16 cellular contexts compared by ENCODE assay signal in the genomic region with DNA sequence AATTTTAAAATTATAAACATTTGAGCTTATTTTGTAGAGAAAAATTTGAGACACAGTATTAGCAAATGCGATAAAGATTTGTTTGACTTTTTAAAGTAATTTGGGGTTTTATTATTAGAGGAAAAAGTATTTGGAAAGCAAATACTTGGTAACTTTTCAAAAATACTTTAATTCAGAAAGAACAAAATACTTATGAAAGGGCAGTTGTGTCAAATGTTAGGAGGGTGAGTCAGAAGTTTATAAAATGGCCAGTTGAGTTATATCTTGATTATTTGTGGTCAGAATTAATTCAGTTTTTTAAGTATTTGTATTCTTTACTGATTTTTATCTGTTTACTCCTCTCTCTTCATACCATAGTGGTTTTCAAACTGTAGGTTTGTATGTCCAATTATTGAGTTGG. TPM values are rescaled to one million over a fixed set of nuclear protein-coding genes. Genes with fewer than 3 reads are reported as not detected.
DNase-seq lines count a peak whose midpoint lies in the region; ATAC-seq, FAIRE-seq and TF ChIP-seq lines count a peak whose summit lies in the region.
"Had no signal": no experiment of that assay in that cellular context is flagged by ENCODE, and none has a peak within 500 bp of the region (broad histone marks: within the 10 kb centered on the region; RNA-seq: fewer than 3 reads in every experiment).

No MANE protein-coding gene starts in this region.

- DNase-seq in EH (ENCODE audit: low read depth) (peak; percentile 85), astrocyte (ENCODE audit: low read depth) (peak; percentile 66), fibroblast of pulmonary artery (ENCODE audit: low read depth) (peak; percentile 63), suprapubic skin (ENCODE audit: low spot score in 2 of 2) (no peak), ecto neural progenitor cell (ENCODE audit: low spot score) (no peak), G401 (ENCODE audit: low spot score) (no peak), activated gamma-delta T cell (lab: John Stamatoyannopoulos, UW) (no peak)
- DNase-seq: activated CD4-positive, CD25-positive, alpha-beta regulatory T cell; BE2C; DMS53; NCI-H187; NCI-H524 treated with DMSO at 0.1 percent for 48 hours had no signal

- H3K9me3 ChIP-seq in astrocyte (ENCODE audit: insufficient read depth, low read depth, low read length) (no peaks in the 10 kb centered on the region), suprapubic skin (no peaks in the 10 kb centered on the region)
- H3K9me3 ChIP-seq: BE2C had no signal

- H3K4me1 ChIP-seq in astrocyte (ENCODE audit: insufficient read depth, low read length) (peaks cover 22% of the 10 kb centered on the region), suprapubic skin (peaks cover 18% of the 10 kb centered on the region)
- H3K4me1 ChIP-seq: BE2C had no signal

- H3K4me3 ChIP-seq in astrocyte (ENCODE audit: insufficient read depth, low read depth, low read length) = no peak overlapping the region
- H3K4me3 ChIP-seq in fibroblast of pulmonary artery (replicated peaks; ENCODE audit: low read depth, low read length) = no peak overlapping the region
- H3K4me3 ChIP-seq in suprapubic skin = no peak overlapping the region
- H3K4me3 ChIP-seq: lung had no signal

- H3K27me3 ChIP-seq in astrocyte (ENCODE audit: insufficient read depth, low read length) (no peaks in the 10 kb centered on the region), suprapubic skin (no peaks in the 10 kb centered on the region)
- H3K27me3 ChIP-seq: BE2C had no signal

- peaks cover 3% of the 10 kb centered on the region for H3K36me3 Mint-ChIP-seq in astrocyte (ENCODE audit: low read depth, unreplicated experiment)

- no peaks in the 10 kb centered on the region for H3K79me2 ChIP-seq in astrocyte (ENCODE audit: insufficient read depth, low read length)

- in situ Hi-C loops in G401 (cut with HindIII; ENCODE audit: low sequenced_read_pairs) = no loop called here

- H3K4me2 ChIP-seq in astrocyte (ENCODE audit: low read length) = peak overlapping the region; percentile 31

- no peak for TF ChIP-seq EP300 in suprapubic skin (IDR thresholded peaks at IDR 0.05)

- H3K27me3 Mint-ChIP-seq in astrocyte (ENCODE audit: low read depth, unreplicated experiment) = no peaks in the 10 kb centered on the region
- H3K27me3 Mint-ChIP-seq: activated naive CD4-positive, alpha-beta T cell treated with anti-CD3 and anti-CD28 coated beads, Interleukin-2, amount 50 U/mL, for 24 hours; stimulated activated memory B cell treated with anti-CD40 and anti-IgM and Interleukin-4, amounts not matched to agents 10 μg/mL and 1 μg/mL and 100 μg/mL, for 72 hours had no signal

- no peak overlapping the region for H2AFZ ChIP-seq in astrocyte (ENCODE audit: low read depth, low read length)

- 63% methylated on average over 1 of the region's 1 CpG for WGBS in suprapubic skin

- H3K4me1 Mint-ChIP-seq in astrocyte (ENCODE audit: low read depth, unreplicated experiment) = no peaks in the 10 kb centered on the region

- no peaks in the 10 kb centered on the region for H3K9me3 Mint-ChIP-seq in astrocyte (ENCODE audit: unreplicated experiment)
- H3K9me3 Mint-ChIP-seq: activated naive CD4-positive, alpha-beta T cell treated with anti-CD3 and anti-CD28 coated beads, Interleukin-2, amount 50 U/mL, for 24 hours; stimulated activated memory B cell treated with anti-CD40 and anti-IgM and Interleukin-4, amounts not matched to agents 10 μg/mL and 1 μg/mL and 100 μg/mL, for 72 hours had no signal

- H3K27ac ChIP-seq in astrocyte (ENCODE audit: low read depth, low read length) = peak overlapping the region; percentile 47
- peak overlapping the region; percentile 63 for H3K27ac ChIP-seq in suprapubic skin

- no peak overlapping the region for H3K27ac Mint-ChIP-seq in astrocyte (ENCODE audit: unreplicated experiment)
- H3K27ac Mint-ChIP-seq: activated naive CD4-positive, alpha-beta T cell treated with anti-CD3 and anti-CD28 coated beads, Interleukin-2, amount 50 U/mL, for 24 hours; stimulated activated memory B cell treated with anti-CD40 and anti-IgM and Interleukin-4, amounts not matched to agents 10 μg/mL and 1 μg/mL and 100 μg/mL, for 72 hours had no signal

- TF ChIP-seq POLR2A in suprapubic skin (IDR thresholded peaks at IDR 0.05) = no peak

- H3K36me3 ChIP-seq in astrocyte (ENCODE audit: insufficient read depth, low read length) = peaks cover 6% of the 10 kb centered on the region
- peaks cover 23% of the 10 kb centered on the region for H3K36me3 ChIP-seq in suprapubic skin
- H3K36me3 ChIP-seq: BE2C had no signal

- no peaks in the 10 kb centered on the region for H4K20me1 ChIP-seq in astrocyte (ENCODE audit: insufficient read depth, low read length)

- no peak for ATAC-seq in GM21447 (IDR thresholded peaks at IDR 0.05; ENCODE audit: unreplicated experiment)
- ATAC-seq: stimulated activated memory B cell treated with anti-CD40 and anti-IgM and Interleukin-4, amounts not matched to agents 10 μg/mL and 1 μg/mL and 100 μg/mL, for 72 hours had no signal

- no peak for FAIRE-seq in astrocyte (lab: Jason Lieb, UNC)

- H3K4me3 Mint-ChIP-seq in astrocyte (ENCODE audit: unreplicated experiment) = no peak overlapping the region
- H3K4me3 Mint-ChIP-seq: activated naive CD4-positive, alpha-beta T cell treated with anti-CD3 and anti-CD28 coated beads, Interleukin-2, amount 50 U/mL, for 24 hours; stimulated activated memory B cell treated with anti-CD40 and anti-IgM and Interleukin-4, amounts not matched to agents 10 μg/mL and 1 μg/mL and 100 μg/mL, for 72 hours had no signal

- no peak overlapping the region for H3K9ac ChIP-seq in astrocyte (ENCODE audit: low read length)

- TF ChIP-seq CTCF in astrocyte (IDR thresholded peaks at IDR 0.05; ENCODE audit: insufficient read depth, low read depth, low read length) (no peak), fibroblast of pulmonary artery (IDR thresholded peaks at IDR 0.05; ENCODE audit: low read length, missing control alignments) (no peak), suprapubic skin (IDR thresholded peaks at IDR 0.05) (no peak)

RNA-seq across cellular contexts. Expression of a gene that starts 12.1 kb away (rescaled TPM):
- total RNA-seq in astrocyte = 29.8 and 37.2 TPM in 2 replicates
- 10 to 100 TPM; 11.3 to 15.9 (median 12.6) TPM for total RNA-seq in suprapubic skin
- total RNA-seq in G401 (2014; rRNA removed; shearing (Covaris generic)) = 8.7 and 17.5 TPM in 2 replicates

RNA-seq across cellular contexts. Expression of a gene that starts 23.5 kb away (rescaled TPM):
- total RNA-seq in astrocyte = 428 and 484 TPM in 2 replicates
- 10 to 100 TPM; 47.8 to 94.9 (median 51.5) TPM for total RNA-seq in suprapubic skin
- total RNA-seq in G401 (2014; rRNA removed; shearing (Covaris generic)) = 166 and 216 TPM in 2 replicates

RNA-seq across cellular contexts. Expression of a gene that starts 55.6 kb away (rescaled TPM):
- total RNA-seq in astrocyte = 45.7 and 49.3 TPM in 2 replicates
- 10 to 100 TPM; 11.0 to 12.9 (median 12.5) TPM for total RNA-seq in suprapubic skin
- 6.3 and 7.8 TPM in 2 replicates for total RNA-seq in G401 (2014; rRNA removed; shearing (Covaris generic))

Comparison
In these comparisons a context has a peak if more than half of its experiments do, and no peak if none do; other contexts are left out.
1. DNase-seq: peak in EH (single experiment), astrocyte (single experiment) and fibroblast of pulmonary artery (single experiment); none in suprapubic skin (0 of 2), ecto neural progenitor cell (single experiment), G401 (single experiment) and activated gamma-delta T cell (single experiment).